ENCODE assay signal across 35 cellular contexts in genomic region chr19:11175920-11176319, GRCh38.
"Had no signal": no experiment of that assay in that cellular context is flagged by ENCODE, and none has a peak within 500 bp of the region (broad histone marks: within the 10 kb centered on the region; RNA-seq: fewer than 3 reads in every experiment).

No MANE protein-coding gene starts in this region.

- H3K27ac ChIP-seq: Peyer's patch had no signal

- H3K4me3 ChIP-seq: MG63, Peyer's patch, SJSA1 had no signal

- ATAC-seq: activated CD8-positive, alpha-beta T cell treated with anti-CD3 and anti-CD28 coated beads for 36 hours; activated T-cell treated with anti-CD3 and anti-CD28 coated beads, Interleukin-2, amount 50 U/mL, for 72 hours; activated T-helper 17 cell treated with anti-CD3 and anti-CD28 coated beads, Interleukin-2, amount 50 U/mL, for 72 hours; PC-3 had no signal

- H3K4me3 Mint-ChIP-seq: activated CD4-positive, alpha-beta T cell treated with anti-CD3 and anti-CD28 coated beads, Interleukin-2, amount 10 ng/mL, durations not matched to agents 24 days and 14 days; activated CD8-positive, alpha-beta T cell treated with anti-CD3 and anti-CD28 coated beads for 36 hours; activated naive CD8-positive, alpha-beta T cell treated with anti-CD3 and anti-CD28 coated beads for 36 hours; activated T-cell treated with anti-CD3 and anti-CD28 coated beads, Interleukin-2, amount 50 U/mL, for 72 hours; activated T-helper 17 cell treated with anti-CD3 and anti-CD28 coated beads, Interleukin-2, amount 50 U/mL, for 72 hours; brain; T-helper 1 cell treated with Interleukin-12 subunit alpha and Interleukin-12 subunit beta and Interleukin-4 antibody, amounts not matched to agents 30 μg/mL and 1 μg/mL, for 36 hours; T-helper 2 cell treated with Interferon-gamma antibody and Interleukin-4, amounts not matched to agents 5 μg/mL and 100 μg/mL, for 36 hours had no signal

- H3K36me3 Mint-ChIP-seq: activated naive CD8-positive, alpha-beta T cell treated with anti-CD3 and anti-CD28 coated beads for 36 hours had no signal

- DNase-seq: activated CD4-positive, alpha-beta T cell treated with anti-CD3 and anti-CD28 coated beads, Interleukin-2, amount 10 ng/mL, durations not matched to agents 24 days and 14 days; activated CD4-positive, alpha-beta T cell treated with anti-CD3 and anti-CD28 coated beads, Interleukin-2, amount 50 U/mL, for 4 hours; activated CD8-positive, alpha-beta T cell treated with anti-CD3 and anti-CD28 coated beads for 36 hours; activated effector memory CD4-positive, alpha-beta T cell treated with anti-CD3 and anti-CD28 coated beads, Interleukin-2, amount 50 U/mL, for 16 hours; activated naive CD4-positive, alpha-beta T cell; activated naive CD4-positive, alpha-beta T cell treated with anti-CD3 and anti-CD28 coated beads, Interleukin-2, amount 50 U/mL, for 16 hours; activated naive CD8-positive, alpha-beta T cell treated with anti-CD3 and anti-CD28 coated beads for 36 hours; activated T-cell treated with anti-CD3 and anti-CD28 coated beads, Interleukin-2, amount 50 U/mL, for 1 hour; activated T-cell treated with anti-CD3 and anti-CD28 coated beads, Interleukin-2, amount 50 U/mL, for 72 hours; amygdala; central memory CD4-positive, alpha-beta T cell; Kasumi-1; KG1; MG63; NCI-H1048; NCI-H1105 treated with DMSO at 0.1 percent for 48 hours; NCI-H1436; NCI-H1694 treated with DMSO at 0.1 percent for 48 hours; NCI-H2029; NCI-H2107; NCI-H2171; NCI-H510A; NCI-H526; NCI-H748 treated with DMSO at 0.1 percent for 48 hours; NK-92 treated with Interleukin-12 subunit alpha and Interleukin-12 subunit beta, amount 100 ng/mL, for 24 hours; PC-3; Peyer's patch; RPMI8226; SHP77 treated with DMSO at 0.1 percent for 48 hours had no signal

- H3K9me3 ChIP-seq: MG63, Peyer's patch, SJSA1, SK-N-SH had no signal

- H3K27me3 Mint-ChIP-seq: activated CD4-positive, alpha-beta T cell treated with anti-CD3 and anti-CD28 coated beads, Interleukin-2, amount 10 ng/mL, durations not matched to agents 24 days and 14 days; brain had no signal

- H3K27me3 ChIP-seq: MG63, Peyer's patch, SJSA1 had no signal

- H3K4me1 Mint-ChIP-seq: brain had no signal

- H3K27ac Mint-ChIP-seq: activated CD4-positive, alpha-beta T cell treated with anti-CD3 and anti-CD28 coated beads, Interleukin-2, amount 10 ng/mL, durations not matched to agents 24 days and 14 days; activated CD8-positive, alpha-beta T cell treated with anti-CD3 and anti-CD28 coated beads for 36 hours; activated naive CD8-positive, alpha-beta T cell treated with anti-CD3 and anti-CD28 coated beads for 36 hours; activated T-cell treated with anti-CD3 and anti-CD28 coated beads, Interleukin-2, amount 50 U/mL, for 72 hours; activated T-helper 17 cell treated with anti-CD3 and anti-CD28 coated beads, Interleukin-2, amount 50 U/mL, for 72 hours; brain; T-helper 1 cell treated with Interleukin-12 subunit alpha and Interleukin-12 subunit beta and Interleukin-4 antibody, amounts not matched to agents 30 μg/mL and 1 μg/mL, for 36 hours; T-helper 2 cell treated with Interferon-gamma antibody and Interleukin-4, amounts not matched to agents 5 μg/mL and 100 μg/mL, for 36 hours had no signal

- H3K9me3 Mint-ChIP-seq: activated CD4-positive, alpha-beta T cell treated with anti-CD3 and anti-CD28 coated beads, Interleukin-2, amount 10 ng/mL, durations not matched to agents 24 days and 14 days; activated CD8-positive, alpha-beta T cell treated with anti-CD3 and anti-CD28 coated beads for 36 hours; activated naive CD8-positive, alpha-beta T cell treated with anti-CD3 and anti-CD28 coated beads for 36 hours; activated T-cell treated with anti-CD3 and anti-CD28 coated beads, Interleukin-2, amount 50 U/mL, for 72 hours; activated T-helper 17 cell treated with anti-CD3 and anti-CD28 coated beads, Interleukin-2, amount 50 U/mL, for 72 hours; brain; T-helper 1 cell treated with Interleukin-12 subunit alpha and Interleukin-12 subunit beta and Interleukin-4 antibody, amounts not matched to agents 30 μg/mL and 1 μg/mL, for 36 hours; T-helper 2 cell treated with Interferon-gamma antibody and Interleukin-4, amounts not matched to agents 5 μg/mL and 100 μg/mL, for 36 hours had no signal
